1 cellular context compared by ENCODE assay signal in the genomic region with DNA sequence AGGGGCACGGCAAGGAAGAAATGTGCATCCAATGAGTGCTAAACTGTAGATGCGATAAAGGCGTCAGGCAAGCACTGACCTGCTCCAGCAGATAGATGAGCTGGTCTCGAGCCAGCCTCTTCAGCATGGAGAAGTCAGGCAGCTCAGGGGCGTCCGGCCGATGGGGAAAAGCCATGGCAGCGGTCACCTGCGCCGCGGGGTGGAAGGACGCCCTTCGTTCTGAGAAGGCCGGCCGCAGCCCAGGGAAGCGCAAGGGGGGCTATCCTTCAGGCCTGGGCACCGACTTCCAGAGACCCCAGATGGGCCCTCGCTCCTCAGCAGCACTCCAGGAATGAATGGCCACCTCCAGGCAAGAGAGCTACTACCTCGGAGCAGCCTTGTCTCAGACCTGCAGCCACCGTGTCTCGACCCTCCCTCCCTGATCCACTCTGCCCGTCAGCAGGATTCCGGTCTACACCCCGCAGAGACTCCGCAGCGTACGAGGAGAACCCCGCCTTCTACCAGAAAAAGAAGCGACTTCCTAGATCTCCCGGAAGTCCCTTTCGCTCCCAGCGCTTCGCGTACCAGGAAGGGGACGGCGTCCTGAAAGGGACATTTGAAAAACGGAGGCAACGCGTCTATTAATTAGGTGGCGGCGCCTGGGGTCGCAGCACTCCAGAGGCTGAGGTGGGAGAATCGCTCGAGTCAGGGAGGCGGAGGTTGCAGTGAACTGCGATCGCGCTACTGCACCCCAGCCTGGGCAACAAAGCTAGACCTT.
TF ChIP-seq lines count a peak whose summit lies in the region.

VPS33B (minus strand) TSS at position 520 of the 757 bp plus-strand sequence; CDS start at position 175, 345 bp downstream.

TF ChIP-seq in K562, 482 proteins besides CTCF, POLR2A, EP300 and RAD21 (continued from another document and continues in another):
- TF ChIP-seq, protein P1, sequence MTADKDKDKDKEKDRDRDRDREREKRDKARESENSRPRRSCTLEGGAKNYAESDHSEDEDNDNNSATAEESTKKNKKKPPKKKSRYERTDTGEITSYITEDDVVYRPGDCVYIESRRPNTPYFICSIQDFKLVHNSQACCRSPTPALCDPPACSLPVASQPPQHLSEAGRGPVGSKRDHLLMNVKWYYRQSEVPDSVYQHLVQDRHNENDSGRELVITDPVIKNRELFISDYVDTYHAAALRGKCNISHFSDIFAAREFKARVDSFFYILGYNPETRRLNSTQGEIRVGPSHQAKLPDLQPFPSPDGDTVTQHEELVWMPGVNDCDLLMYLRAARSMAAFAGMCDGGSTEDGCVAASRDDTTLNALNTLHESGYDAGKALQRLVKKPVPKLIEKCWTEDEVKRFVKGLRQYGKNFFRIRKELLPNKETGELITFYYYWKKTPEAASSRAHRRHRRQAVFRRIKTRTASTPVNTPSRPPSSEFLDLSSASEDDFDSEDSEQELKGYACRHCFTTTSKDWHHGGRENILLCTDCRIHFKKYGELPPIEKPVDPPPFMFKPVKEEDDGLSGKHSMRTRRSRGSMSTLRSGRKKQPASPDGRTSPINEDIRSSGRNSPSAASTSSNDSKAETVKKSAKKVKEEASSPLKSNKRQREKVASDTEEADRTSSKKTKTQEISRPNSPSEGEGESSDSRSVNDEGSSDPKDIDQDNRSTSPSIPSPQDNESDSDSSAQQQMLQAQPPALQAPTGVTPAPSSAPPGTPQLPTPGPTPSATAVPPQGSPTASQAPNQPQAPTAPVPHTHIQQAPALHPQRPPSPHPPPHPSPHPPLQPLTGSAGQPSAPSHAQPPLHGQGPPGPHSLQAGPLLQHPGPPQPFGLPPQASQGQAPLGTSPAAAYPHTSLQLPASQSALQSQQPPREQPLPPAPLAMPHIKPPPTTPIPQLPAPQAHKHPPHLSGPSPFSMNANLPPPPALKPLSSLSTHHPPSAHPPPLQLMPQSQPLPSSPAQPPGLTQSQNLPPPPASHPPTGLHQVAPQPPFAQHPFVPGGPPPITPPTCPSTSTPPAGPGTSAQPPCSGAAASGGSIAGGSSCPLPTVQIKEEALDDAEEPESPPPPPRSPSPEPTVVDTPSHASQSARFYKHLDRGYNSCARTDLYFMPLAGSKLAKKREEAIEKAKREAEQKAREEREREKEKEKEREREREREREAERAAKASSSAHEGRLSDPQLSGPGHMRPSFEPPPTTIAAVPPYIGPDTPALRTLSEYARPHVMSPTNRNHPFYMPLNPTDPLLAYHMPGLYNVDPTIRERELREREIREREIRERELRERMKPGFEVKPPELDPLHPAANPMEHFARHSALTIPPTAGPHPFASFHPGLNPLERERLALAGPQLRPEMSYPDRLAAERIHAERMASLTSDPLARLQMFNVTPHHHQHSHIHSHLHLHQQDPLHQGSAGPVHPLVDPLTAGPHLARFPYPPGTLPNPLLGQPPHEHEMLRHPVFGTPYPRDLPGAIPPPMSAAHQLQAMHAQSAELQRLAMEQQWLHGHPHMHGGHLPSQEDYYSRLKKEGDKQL (CRISPR knock-in tag; IDR thresholded peaks at IDR 0.05; ENCODE audit: borderline replicate concordance): no peak
- peak; percentile 20; the same call in 1 of the 2 replicates for TF ChIP-seq TAF7 (tag; IDR thresholded peaks at IDR 0.05)
- TF ChIP-seq HLTF (IDR thresholded peaks at IDR 0.05): no peak
- no peak for TF ChIP-seq RNF2 (IDR thresholded peaks at IDR 0.05)
- TF ChIP-seq, protein P2, sequence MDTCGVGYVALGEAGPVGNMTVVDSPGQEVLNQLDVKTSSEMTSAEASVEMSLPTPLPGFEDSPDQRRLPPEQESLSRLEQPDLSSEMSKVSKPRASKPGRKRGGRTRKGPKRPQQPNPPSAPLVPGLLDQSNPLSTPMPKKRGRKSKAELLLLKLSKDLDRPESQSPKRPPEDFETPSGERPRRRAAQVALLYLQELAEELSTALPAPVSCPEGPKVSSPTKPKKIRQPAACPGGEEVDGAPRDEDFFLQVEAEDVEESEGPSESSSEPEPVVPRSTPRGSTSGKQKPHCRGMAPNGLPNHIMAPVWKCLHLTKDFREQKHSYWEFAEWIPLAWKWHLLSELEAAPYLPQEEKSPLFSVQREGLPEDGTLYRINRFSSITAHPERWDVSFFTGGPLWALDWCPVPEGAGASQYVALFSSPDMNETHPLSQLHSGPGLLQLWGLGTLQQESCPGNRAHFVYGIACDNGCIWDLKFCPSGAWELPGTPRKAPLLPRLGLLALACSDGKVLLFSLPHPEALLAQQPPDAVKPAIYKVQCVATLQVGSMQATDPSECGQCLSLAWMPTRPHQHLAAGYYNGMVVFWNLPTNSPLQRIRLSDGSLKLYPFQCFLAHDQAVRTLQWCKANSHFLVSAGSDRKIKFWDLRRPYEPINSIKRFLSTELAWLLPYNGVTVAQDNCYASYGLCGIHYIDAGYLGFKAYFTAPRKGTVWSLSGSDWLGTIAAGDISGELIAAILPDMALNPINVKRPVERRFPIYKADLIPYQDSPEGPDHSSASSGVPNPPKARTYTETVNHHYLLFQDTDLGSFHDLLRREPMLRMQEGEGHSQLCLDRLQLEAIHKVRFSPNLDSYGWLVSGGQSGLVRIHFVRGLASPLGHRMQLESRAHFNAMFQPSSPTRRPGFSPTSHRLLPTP (IDR thresholded peaks at IDR 0.05; ENCODE audit: borderline replicate concordance, extremely low read depth, insufficient read length): no peak
- no peak for TF ChIP-seq BRF1 (IDR thresholded peaks at IDR 0.05; ENCODE audit: borderline replicate concordance, extremely low read depth, insufficient read length)
- TF ChIP-seq MAZ (CRISPR knock-in tag; conservative IDR thresholded peaks at IDR 0.05 in 1 of 2, IDR thresholded peaks at IDR 0.05 in 1 of 2): peak; percentile 42 to 51; a peak in 2 of 4 replicates
- no peak for TF ChIP-seq BMI1 (IDR thresholded peaks at IDR 0.05; ENCODE audit: low read length)
- TF ChIP-seq SMARCE1 (IDR thresholded peaks at IDR 0.05): no peak
- TF ChIP-seq, protein P3, sequence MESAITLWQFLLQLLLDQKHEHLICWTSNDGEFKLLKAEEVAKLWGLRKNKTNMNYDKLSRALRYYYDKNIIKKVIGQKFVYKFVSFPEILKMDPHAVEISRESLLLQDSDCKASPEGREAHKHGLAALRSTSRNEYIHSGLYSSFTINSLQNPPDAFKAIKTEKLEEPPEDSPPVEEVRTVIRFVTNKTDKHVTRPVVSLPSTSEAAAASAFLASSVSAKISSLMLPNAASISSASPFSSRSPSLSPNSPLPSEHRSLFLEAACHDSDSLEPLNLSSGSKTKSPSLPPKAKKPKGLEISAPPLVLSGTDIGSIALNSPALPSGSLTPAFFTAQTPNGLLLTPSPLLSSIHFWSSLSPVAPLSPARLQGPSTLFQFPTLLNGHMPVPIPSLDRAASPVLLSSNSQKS (CRISPR knock-in tag; IDR thresholded peaks at IDR 0.05): no peak
- no peak for TF ChIP-seq CUX1 (CRISPR knock-in tag; IDR thresholded peaks at IDR 0.05)
- TF ChIP-seq, protein P4, sequence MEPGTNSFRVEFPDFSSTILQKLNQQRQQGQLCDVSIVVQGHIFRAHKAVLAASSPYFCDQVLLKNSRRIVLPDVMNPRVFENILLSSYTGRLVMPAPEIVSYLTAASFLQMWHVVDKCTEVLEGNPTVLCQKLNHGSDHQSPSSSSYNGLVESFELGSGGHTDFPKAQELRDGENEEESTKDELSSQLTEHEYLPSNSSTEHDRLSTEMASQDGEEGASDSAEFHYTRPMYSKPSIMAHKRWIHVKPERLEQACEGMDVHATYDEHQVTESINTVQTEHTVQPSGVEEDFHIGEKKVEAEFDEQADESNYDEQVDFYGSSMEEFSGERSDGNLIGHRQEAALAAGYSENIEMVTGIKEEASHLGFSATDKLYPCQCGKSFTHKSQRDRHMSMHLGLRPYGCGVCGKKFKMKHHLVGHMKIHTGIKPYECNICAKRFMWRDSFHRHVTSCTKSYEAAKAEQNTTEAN (CRISPR knock-in tag; IDR thresholded peaks at IDR 0.05): no peak
- TF ChIP-seq MAFK (IDR thresholded peaks at IDR 0.05; ENCODE audit: low read length): no peak
- peak; percentile 48; the same call in 1 of the 2 replicates for TF ChIP-seq MBD2 (IDR thresholded peaks at IDR 0.05; ENCODE audit: borderline replicate concordance, low read depth)
- no peak for TF ChIP-seq SRSF1 (IDR thresholded peaks at IDR 0.05; ENCODE audit: low read depth, low read length)
- TF ChIP-seq NFE2 (IDR thresholded peaks at IDR 0.05; ENCODE audit: low read depth): no peak; the same call in 1 of the 2 replicates
- TF ChIP-seq FOXP1 (CRISPR knock-in tag; IDR thresholded peaks at IDR 0.05): no peak; the same call in 1 of the 2 replicates
- no peak for TF ChIP-seq ZNF263 (CRISPR knock-in tag; IDR thresholded peaks at IDR 0.05; ENCODE audit: borderline replicate concordance)
- no peak for TF ChIP-seq ZC3H4 (CRISPR knock-in tag; IDR thresholded peaks at IDR 0.05; ENCODE audit: borderline replicate concordance)
- TF ChIP-seq MEIS2 (IDR thresholded peaks at IDR 0.05; ENCODE audit: partially characterized antibody): no peak
- TF ChIP-seq HES1 (IDR thresholded peaks at IDR 0.05; ENCODE audit: low read depth): no peak
- TF ChIP-seq CBX8 (IDR thresholded peaks at IDR 0.05; ENCODE audit: borderline replicate concordance, extremely low read depth, low read depth, low read length, poor library complexity, severe bottlenecking): no peak
- TF ChIP-seq, protein P5, sequence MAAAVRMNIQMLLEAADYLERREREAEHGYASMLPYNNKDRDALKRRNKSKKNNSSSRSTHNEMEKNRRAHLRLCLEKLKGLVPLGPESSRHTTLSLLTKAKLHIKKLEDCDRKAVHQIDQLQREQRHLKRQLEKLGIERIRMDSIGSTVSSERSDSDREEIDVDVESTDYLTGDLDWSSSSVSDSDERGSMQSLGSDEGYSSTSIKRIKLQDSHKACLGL (CRISPR knock-in tag; IDR thresholded peaks at IDR 0.05; ENCODE audit: borderline replicate concordance, poor library complexity, severe bottlenecking): no peak
- TF ChIP-seq ERF (CRISPR knock-in tag; IDR thresholded peaks at IDR 0.05): no peak; the same call in 1 of the 2 replicates
- TF ChIP-seq BRD4 (IDR thresholded peaks at IDR 0.05): no peak; the same call in 1 of the 2 replicates
- no peak for TF ChIP-seq ARID3A (IDR thresholded peaks at IDR 0.05; ENCODE audit: borderline replicate concordance, low read depth, low read length)
- TF ChIP-seq C11orf30 (IDR thresholded peaks at IDR 0.05; ENCODE audit: low read depth): peak; percentile 72
- TF ChIP-seq SMAD2 (IDR thresholded peaks at IDR 0.05; ENCODE audit: low read depth, low read length): no peak
- TF ChIP-seq NFXL1 (CRISPR knock-in tag; IDR thresholded peaks at IDR 0.05): no peak
- TF ChIP-seq CXXC5 (CRISPR knock-in tag; IDR thresholded peaks at IDR 0.05): peak; percentile 88
- TF ChIP-seq, protein P6, sequence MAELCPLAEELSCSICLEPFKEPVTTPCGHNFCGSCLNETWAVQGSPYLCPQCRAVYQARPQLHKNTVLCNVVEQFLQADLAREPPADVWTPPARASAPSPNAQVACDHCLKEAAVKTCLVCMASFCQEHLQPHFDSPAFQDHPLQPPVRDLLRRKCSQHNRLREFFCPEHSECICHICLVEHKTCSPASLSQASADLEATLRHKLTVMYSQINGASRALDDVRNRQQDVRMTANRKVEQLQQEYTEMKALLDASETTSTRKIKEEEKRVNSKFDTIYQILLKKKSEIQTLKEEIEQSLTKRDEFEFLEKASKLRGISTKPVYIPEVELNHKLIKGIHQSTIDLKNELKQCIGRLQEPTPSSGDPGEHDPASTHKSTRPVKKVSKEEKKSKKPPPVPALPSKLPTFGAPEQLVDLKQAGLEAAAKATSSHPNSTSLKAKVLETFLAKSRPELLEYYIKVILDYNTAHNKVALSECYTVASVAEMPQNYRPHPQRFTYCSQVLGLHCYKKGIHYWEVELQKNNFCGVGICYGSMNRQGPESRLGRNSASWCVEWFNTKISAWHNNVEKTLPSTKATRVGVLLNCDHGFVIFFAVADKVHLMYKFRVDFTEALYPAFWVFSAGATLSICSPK (IDR thresholded peaks at IDR 0.05; ENCODE audit: borderline replicate concordance): no peak
